28 cellular contexts compared by ENCODE assay signal in the genomic region with DNA sequence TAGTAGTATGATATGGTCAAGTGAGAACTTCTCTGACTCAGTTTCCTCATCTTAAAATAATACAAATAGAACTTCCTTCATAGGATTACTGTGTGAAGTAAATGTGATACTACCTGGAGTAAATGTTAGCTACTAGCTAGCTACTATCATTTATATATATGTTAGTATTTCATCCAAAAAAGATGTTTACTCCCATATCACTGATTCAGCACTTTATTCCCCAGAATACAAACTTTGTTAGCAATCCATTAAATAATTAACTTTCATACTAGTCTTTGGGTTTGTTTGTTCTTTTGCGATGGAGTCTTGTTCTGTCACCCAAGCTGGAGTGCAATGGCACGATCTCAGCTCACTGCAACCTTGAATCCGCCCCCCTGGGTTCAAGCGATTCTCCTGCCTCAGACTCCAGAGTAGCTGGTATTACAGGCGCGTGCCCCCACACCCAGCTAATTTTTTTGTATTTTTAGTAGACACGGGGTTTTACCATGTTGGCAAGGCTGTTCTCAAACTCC.
"Had no signal": no experiment of that assay in that cellular context is flagged by ENCODE, and none has a peak within 500 bp of the region (broad histone marks: within the 10 kb centered on the region; RNA-seq: fewer than 3 reads in every experiment).

No MANE protein-coding gene starts in this region.

- H3K9me3 ChIP-seq: heart left ventricle, left lung, mucosa of descending colon, ovary, prostate gland, sigmoid colon, thyroid gland had no signal

- H3K36me3 Mint-ChIP-seq: natural killer cell treated with Interleukin-12 subunit alpha and Interleukin-12 subunit beta and Interleukin-15 and Interleukin-18, amount 100 ng/mL, for 72 hours had no signal

- H3K4me3 ChIP-seq: heart left ventricle, left lung, lung, mucosa of descending colon, ovary, prostate gland, sigmoid colon, thyroid gland had no signal

- H3K36me3 ChIP-seq: brain microvascular endothelial cell, ovary, prostate gland, thyroid gland had no signal

- H3K9me3 Mint-ChIP-seq: activated CD4-positive, alpha-beta memory T cell treated with anti-CD3 and anti-CD28 coated beads for 36 hours; activated CD4-positive, alpha-beta T cell treated with anti-CD3 and anti-CD28 coated beads, Interleukin-2, amount 10 ng/mL, durations not matched to agents 24 days and 14 days; activated naive CD4-positive, alpha-beta T cell treated with anti-CD3 and anti-CD28 coated beads, Interleukin-2, amount 10 ng/mL, durations not matched to agents 7 days and 5 days; activated naive CD8-positive, alpha-beta T cell treated with anti-CD3 and anti-CD28 coated beads, Interleukin-2, amount 10 ng/mL, durations not matched to agents 7 days and 5 days; activated T-cell treated with anti-CD3 and anti-CD28 coated beads, Interleukin-2, amount 50 U/mL, for 24 hours; natural killer cell treated with Interleukin-12 subunit alpha and Interleukin-12 subunit beta and Interleukin-15 and Interleukin-18, amount 100 ng/mL, for 72 hours; stimulated activated memory B cell treated with anti-CD40 and anti-IgM and Interleukin-4, amounts not matched to agents 10 μg/mL and 1 μg/mL and 100 μg/mL, for 72 hours; stimulated activated naive CD8-positive, alpha-beta T cell treated with anti-CD3 and anti-CD28 coated beads, Interleukin-15, amount 100 ng/mL, for 72 hours had no signal

- H3K4me3 Mint-ChIP-seq: activated CD4-positive, alpha-beta memory T cell treated with anti-CD3 and anti-CD28 coated beads for 36 hours; activated CD4-positive, alpha-beta T cell treated with anti-CD3 and anti-CD28 coated beads, Interleukin-2, amount 10 ng/mL, durations not matched to agents 24 days and 14 days; activated naive CD4-positive, alpha-beta T cell treated with anti-CD3 and anti-CD28 coated beads, Interleukin-2, amount 10 ng/mL, durations not matched to agents 7 days and 5 days; activated naive CD8-positive, alpha-beta T cell treated with anti-CD3 and anti-CD28 coated beads, Interleukin-2, amount 10 ng/mL, durations not matched to agents 7 days and 5 days; activated T-cell treated with anti-CD3 and anti-CD28 coated beads, Interleukin-2, amount 50 U/mL, for 24 hours; natural killer cell treated with Interleukin-12 subunit alpha and Interleukin-12 subunit beta and Interleukin-15 and Interleukin-18, amount 100 ng/mL, for 72 hours; stimulated activated memory B cell treated with anti-CD40 and anti-IgM and Interleukin-4, amounts not matched to agents 10 μg/mL and 1 μg/mL and 100 μg/mL, for 72 hours; stimulated activated naive CD8-positive, alpha-beta T cell treated with anti-CD3 and anti-CD28 coated beads, Interleukin-15, amount 100 ng/mL, for 72 hours; T-helper 17 cell had no signal

- H3K27ac Mint-ChIP-seq: activated CD4-positive, alpha-beta memory T cell treated with anti-CD3 and anti-CD28 coated beads for 36 hours; activated CD4-positive, alpha-beta T cell treated with anti-CD3 and anti-CD28 coated beads, Interleukin-2, amount 10 ng/mL, durations not matched to agents 24 days and 14 days; activated naive CD4-positive, alpha-beta T cell treated with anti-CD3 and anti-CD28 coated beads, Interleukin-2, amount 10 ng/mL, durations not matched to agents 7 days and 5 days; natural killer cell treated with Interleukin-12 subunit alpha and Interleukin-12 subunit beta and Interleukin-15 and Interleukin-18, amount 100 ng/mL, for 72 hours; stimulated activated memory B cell treated with anti-CD40 and anti-IgM and Interleukin-4, amounts not matched to agents 10 μg/mL and 1 μg/mL and 100 μg/mL, for 72 hours; stimulated activated naive CD8-positive, alpha-beta T cell treated with anti-CD3 and anti-CD28 coated beads, Interleukin-15, amount 100 ng/mL, for 72 hours; T-helper 17 cell had no signal

- H3K27me3 ChIP-seq: brain microvascular endothelial cell, heart left ventricle, left lung, ovary, sigmoid colon, thyroid gland had no signal

- H3K27me3 Mint-ChIP-seq: activated CD4-positive, alpha-beta memory T cell treated with anti-CD3 and anti-CD28 coated beads for 36 hours; activated CD4-positive, alpha-beta T cell treated with anti-CD3 and anti-CD28 coated beads, Interleukin-2, amount 10 ng/mL, durations not matched to agents 24 days and 14 days; activated naive CD4-positive, alpha-beta T cell treated with anti-CD3 and anti-CD28 coated beads, Interleukin-2, amount 10 ng/mL, durations not matched to agents 7 days and 5 days; activated naive CD8-positive, alpha-beta T cell treated with anti-CD3 and anti-CD28 coated beads, Interleukin-2, amount 10 ng/mL, durations not matched to agents 7 days and 5 days; activated T-cell treated with anti-CD3 and anti-CD28 coated beads, Interleukin-2, amount 50 U/mL, for 24 hours; natural killer cell treated with Interleukin-12 subunit alpha and Interleukin-12 subunit beta and Interleukin-15 and Interleukin-18, amount 100 ng/mL, for 72 hours; stimulated activated memory B cell treated with anti-CD40 and anti-IgM and Interleukin-4, amounts not matched to agents 10 μg/mL and 1 μg/mL and 100 μg/mL, for 72 hours; stimulated activated naive CD8-positive, alpha-beta T cell treated with anti-CD3 and anti-CD28 coated beads, Interleukin-15, amount 100 ng/mL, for 72 hours; T-helper 17 cell had no signal

- H3K27ac ChIP-seq: brain microvascular endothelial cell, heart left ventricle, left lung, ovary, prostate gland, sigmoid colon, thyroid gland, WERI-Rb-1 had no signal

- H3K4me1 ChIP-seq: prostate gland had no signal

- DNase-seq: activated CD4-positive, alpha-beta memory T cell treated with anti-CD3 and anti-CD28 coated beads for 36 hours; activated CD4-positive, alpha-beta T cell treated with anti-CD3 and anti-CD28 coated beads, Interleukin-2, amount 10 ng/mL, durations not matched to agents 24 days and 14 days; activated CD8-positive, alpha-beta memory T cell treated with anti-CD3 and anti-CD28 coated beads, Interleukin-2, amount 50 U/mL, for 48 hours; activated gamma-delta T cell; activated naive CD4-positive, alpha-beta T cell treated with anti-CD3 and anti-CD28 coated beads, Interleukin-2, amount 10 ng/mL, durations not matched to agents 7 days and 5 days; activated naive CD8-positive, alpha-beta T cell treated with anti-CD3 and anti-CD28 coated beads, Interleukin-2, amount 10 ng/mL, durations not matched to agents 7 days and 5 days; activated T-cell treated with anti-CD3 and anti-CD28 coated beads, Interleukin-2, amount 50 U/mL, for 24 hours; foreskin fibroblast; heart left ventricle; left lung; mucosa of descending colon; ovary; retina; sigmoid colon; small intestine; stimulated activated CD4-positive, alpha-beta T cell treated with anti-CD3 and anti-CD28 coated beads, Interleukin-4, amount 100 ng/mL, for 24 hours; stimulated activated naive CD8-positive, alpha-beta T cell treated with anti-CD3 and anti-CD28 coated beads, Interleukin-15, amount 100 ng/mL, for 72 hours; T-helper 17 cell; T1000; thyroid gland; WERI-Rb-1 had no signal

- ATAC-seq: activated CD4-positive, CD25-positive, alpha-beta regulatory T cell treated with anti-CD3 and anti-CD28 coated beads, Interleukin-2, amount 50 U/mL, for 24 hours; esophagus mucosa; heart left ventricle; left lung; mucosa of descending colon; natural killer cell treated with Interleukin-12 subunit alpha and Interleukin-12 subunit beta and Interleukin-15 and Interleukin-18, amount 100 ng/mL, for 72 hours; stimulated activated memory B cell treated with anti-CD40 and anti-IgM and Interleukin-4, amounts not matched to agents 10 μg/mL and 1 μg/mL and 100 μg/mL, for 72 hours; stimulated activated naive CD8-positive, alpha-beta T cell treated with anti-CD3 and anti-CD28 coated beads, Interleukin-15, amount 100 ng/mL, for 72 hours; T-helper 17 cell had no signal
